Comparison of ENCODE assay signal across 14 cellular contexts in genomic region chr7:1095621-1096155, GRCh38. TPM values are rescaled to one million over a fixed set of nuclear protein-coding genes. Genes with fewer than 3 reads are reported as not detected.
DNase-seq lines count a peak whose midpoint lies in the region; ATAC-seq and TF ChIP-seq lines count a peak whose summit lies in the region.
"Had no signal": no experiment of that assay in that cellular context is flagged by ENCODE, and none has a peak within 500 bp of the region (broad histone marks: within the 10 kb centered on the region; RNA-seq: fewer than 3 reads in every experiment).

No MANE protein-coding gene starts in this region.

- H3K9me3 ChIP-seq in cardiac muscle cell (ENCODE audit: low read depth), result no peaks in the 10 kb centered on the region
- peaks cover 4% of the 10 kb centered on the region in 2 donors for H3K9me3 ChIP-seq in neuronal stem cell (replicated peaks in 1 of 2; ENCODE audit: control insufficient read depth in 2 of 2, insufficient read depth in 1 of 2, low read depth in 1 of 2, low read length in 2 of 2)
- H3K9me3 ChIP-seq: HAP-1 had no signal

- H3K79me1 ChIP-seq in neuronal stem cell (ENCODE audit: low read depth, low read length), result peaks cover 20% of the 10 kb centered on the region

- H2BK5ac ChIP-seq in neuronal stem cell (ENCODE audit: low read length), result no peak overlapping the region

- H3K18ac ChIP-seq in neuronal stem cell (ENCODE audit: low read length), result no peak overlapping the region

- H3K4me3 ChIP-seq in cardiac muscle cell (no peak overlapping the region), neuronal stem cell (ENCODE audit: low read length in 2 of 2) (no peak overlapping the region)
- H3K4me3 ChIP-seq: HAP-1 had no signal

- H3K27ac ChIP-seq in cardiac muscle cell (peak overlapping the region; percentile 43), neuronal stem cell (replicated peaks; ENCODE audit: low read length) (no peak overlapping the region), temporal lobe (ENCODE audit: low read depth, low read length) (peak overlapping the region; percentile 19)

- H2BK12ac ChIP-seq in neuronal stem cell (ENCODE audit: low read length), result peak overlapping the region; percentile 63

- H3K4me1 ChIP-seq in cardiac muscle cell (ENCODE audit: low read depth) (peaks cover 11% of the 10 kb centered on the region), neuronal stem cell (ENCODE audit: control insufficient read depth in 2 of 2, insufficient read depth in 1 of 2, low read depth in 1 of 2, low read length in 2 of 2) (peaks cover 4 to 15% of the 10 kb centered on the region in 2 donors)
- H3K4me1 ChIP-seq: HAP-1 had no signal

- no peak overlapping the region for H2BK15ac ChIP-seq in neuronal stem cell (ENCODE audit: low read length)

- no peak overlapping the region for H2AFZ ChIP-seq in neuronal stem cell (ENCODE audit: low read length)

- H3K9ac ChIP-seq in neuronal stem cell (ENCODE audit: low read depth, low read length, poor library complexity), result no peak overlapping the region

- H3K4ac ChIP-seq in neuronal stem cell (ENCODE audit: low read length), result no peak overlapping the region

- DNase-seq in cardiac muscle cell (ENCODE audit: low read depth in 1 of 2, low spot score in 1 of 2) (no peak), neuronal stem cell (ENCODE audit: low spot score) (no peak), amygdala (lab: John Stamatoyannopoulos, UW) (no peak)
- DNase-seq: activated CD4-positive, alpha-beta T cell treated with anti-CD3 and anti-CD28 coated beads for 4 hours; activated T-cell treated with anti-CD3 and anti-CD28 coated beads for 4 hours; cerebellar nuclear complex; IMR-90; islet precursor cell had no signal

- no CpG with 5 or more reads among the region's 23 CpGs for WGBS in neuronal stem cell (ENCODE audit: extremely low coverage in 2 of 2, insufficient read length in 2 of 2, insufficient replicate concordance in 1 of 2), 2 donors

- no peak overlapping the region for H4K8ac ChIP-seq in neuronal stem cell (ENCODE audit: low read depth, low read length)

- H3K23ac ChIP-seq in neuronal stem cell (ENCODE audit: low read depth, low read length, poor library complexity), result peak overlapping the region; percentile 87

- no peak for TF ChIP-seq CTCF in cardiac muscle cell (IDR thresholded peaks at IDR 0.05; ENCODE audit: low read depth, low read length)

- no peak overlapping the region for H4K91ac ChIP-seq in neuronal stem cell (ENCODE audit: low read depth, low read length, poor library complexity)

- no peaks in the 10 kb centered on the region for H3K36me3 ChIP-seq in cardiac muscle cell
- H3K36me3 ChIP-seq in neuronal stem cell (replicated peaks in 1 of 2; ENCODE audit: control insufficient read depth in 2 of 2, insufficient read depth in 2 of 2, low read length in 2 of 2), result peaks cover 16 to 21% of the 10 kb centered on the region in 2 donors
- H3K36me3 ChIP-seq: HAP-1 had no signal

- H2AK5ac ChIP-seq in neuronal stem cell (ENCODE audit: low read depth, low read length), result no peak overlapping the region

- H3K27me3 ChIP-seq in cardiac muscle cell (no peaks in the 10 kb centered on the region), neuronal stem cell (ENCODE audit: control insufficient read depth in 3 of 3, insufficient read depth in 3 of 3, low read depth in 1 of 3, low read length in 3 of 3) (no peaks in the 10 kb centered on the region)

- H3K14ac ChIP-seq in neuronal stem cell (ENCODE audit: low read length), result peak overlapping the region; percentile 84

- H2BK120ac ChIP-seq in neuronal stem cell (ENCODE audit: low read depth, low read length), result no peak overlapping the region

- no peak overlapping the region for H3K4me2 ChIP-seq in neuronal stem cell (ENCODE audit: insufficient read depth, low read length, poor library complexity, severe bottlenecking)

- ATAC-seq in SK-N-SH treated with all-trans-retinoic acid at 6 μM for 48 hours (peak; percentile 11; the same call in 2 of the 3 replicates), GM21619 (IDR thresholded peaks at IDR 0.05; ENCODE audit: unreplicated experiment) (no peak), GM18511 (IDR thresholded peaks at IDR 0.05; ENCODE audit: unreplicated experiment) (no peak), GM21360 (IDR thresholded peaks at IDR 0.05; ENCODE audit: unreplicated experiment) (no peak)

TF ChIP-seq in SK-N-SH treated with all-trans-retinoic acid at 6 μM for 48 hours, 23 proteins besides CTCF, POLR2A, EP300 and RAD21:
- TF ChIP-seq PATZ1 (CRISPR knock-in tag; IDR thresholded peaks at IDR 0.05; ENCODE audit: borderline replicate concordance) (peak; percentile 27; the same call in 1 of the 2 replicates), CSRNP3 (CRISPR knock-in tag; IDR thresholded peaks at IDR 0.05) (no peak)

RNA-seq across cellular contexts. Expression of gene GPER1, which starts 7.8 kb away (rescaled TPM):
- total RNA-seq in cardiac muscle cell (1.6 and 5.2 TPM in 2 replicates), temporal lobe (0.98 TPM)
- polyA plus RNA-seq in cardiac muscle cell, result 1.7 and 3.4 TPM in 2 replicates
- polyA plus RNA-seq in neuronal stem cell (2013, experiment 1 of 2), result 0.63 TPM
- 0.66 TPM for polyA plus RNA-seq in neuronal stem cell (2013, experiment 2 of 2)

RNA-seq across cellular contexts. Expression of gene GPR146, which starts 51.3 kb away (rescaled TPM):
- total RNA-seq in cardiac muscle cell (11.2 and 16.3 TPM in 2 replicates), temporal lobe (1.2 TPM)
- polyA plus RNA-seq in cardiac muscle cell, result 4.4 and 7.5 TPM in 2 replicates
- 1.7 TPM for polyA plus RNA-seq in neuronal stem cell (2013, experiment 1 of 2)
- 1.5 TPM for polyA plus RNA-seq in neuronal stem cell (2013, experiment 2 of 2)
